Comparison of ENCODE assay signal across 7 cellular contexts in genomic region chr1:44824392-44824791, GRCh38. TPM values are rescaled to one million over a fixed set of nuclear protein-coding genes. Genes with fewer than 3 reads are reported as not detected.
"Had no signal": no experiment of that assay in that cellular context is flagged by ENCODE, and none has a peak within 500 bp of the region (broad histone marks: within the 10 kb centered on the region; RNA-seq: fewer than 3 reads in every experiment).

No MANE protein-coding gene starts in this region.

RNA-seq across cellular contexts. Expression of gene DYNLT4, which starts 17.2 kb away (rescaled TPM):
- total RNA-seq: activated B cell treated with CpG ODN at 0.5 μM for 24 hours; activated CD4-positive, alpha-beta T cell treated with anti-CD3 and anti-CD28 coated beads, Interleukin-2, amount 10 ng/mL, durations not matched to agents 24 days and 14 days; activated CD8-positive, alpha-beta memory T cell treated with anti-CD3 and anti-CD28 coated beads for 36 hours; activated T-cell treated with anti-CD3 and anti-CD28 coated beads, Interleukin-2, amount 50 U/mL, for 4 hours; ascending aorta; bronchial epithelial cell; cardiac muscle cell had no signal

RNA-seq across cellular contexts. Expression of gene PTCH2, which starts 18.7 kb away (rescaled TPM):
- total RNA-seq: ascending aorta, bronchial epithelial cell had no signal

RNA-seq across cellular contexts. Expression of gene BEST4, which starts 36.4 kb away (rescaled TPM):
- total RNA-seq: ascending aorta, bronchial epithelial cell had no signal
